Comparison of ENCODE assay signal across 17 cellular contexts in the genomic region with DNA sequence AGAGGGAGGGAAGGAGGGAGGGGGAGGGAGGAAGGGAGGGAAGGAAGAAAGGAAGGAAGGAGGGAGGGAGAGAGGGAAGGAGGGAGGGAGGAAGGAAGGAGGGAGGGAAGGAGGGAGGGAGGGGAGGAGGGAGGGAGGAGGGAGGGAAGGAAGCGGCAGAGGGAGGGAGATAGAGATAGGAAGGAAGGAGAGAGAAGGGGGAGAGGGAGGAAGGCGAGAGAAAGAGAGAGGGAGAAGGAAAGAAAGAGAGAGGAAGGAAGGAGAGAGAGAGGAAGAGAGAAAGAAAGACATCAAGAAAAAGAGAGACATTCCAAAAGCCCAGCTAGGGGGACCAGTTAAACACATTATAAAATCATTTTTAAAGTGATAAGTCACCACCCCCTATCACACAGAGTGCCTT.
DNase-seq lines count a peak whose midpoint lies in the region; ATAC-seq, FAIRE-seq and TF ChIP-seq lines count a peak whose summit lies in the region.
"Had no signal": no experiment of that assay in that cellular context is flagged by ENCODE, and none has a peak within 500 bp of the region (broad histone marks: within the 10 kb centered on the region; RNA-seq: fewer than 3 reads in every experiment).

No MANE protein-coding gene starts in this region.

- H3K4me1 Mint-ChIP-seq in activated B cell treated with CpG ODN at 0.5 μM for 24 hours (peaks cover 74% of the 10 kb centered on the region), naive B cell (peaks cover 52 to 73% (median 57%) of the 10 kb centered on the region in 3 donors)

- no peaks in the 10 kb centered on the region for H3K4me1 ChIP-seq in HEK293 (ENCODE audit: control insufficient read depth, insufficient read depth, low read length)

- POLR2A ChIA-PET in HEK293 (lab: Yijun Ruan, JAX), result interaction anchor here (0.6 kb wide), 1 partner anchor 448 kb away, joined by 4 read pairs; no protein-coding TSS in a partner anchor
- POLR2A ChIA-PET in activated B cell treated with CpG ODN at 0.5 μM for 24 hours (lab: Charles Lee), result interaction anchor here (0.6 to 0.7 kb wide), 2 partner anchors 26 to 32 kb away, joined by 3 to 4 read pairs; no protein-coding TSS in a partner anchor

- intact Hi-C loops in activated B cell treated with CpG ODN at 0.5 μM for 24 hours (cut with micrococcal nuclease), result loop anchor here (5.0 kb wide), 1 partner anchor 248 kb away; no protein-coding TSS in a partner anchor

- DNase-seq in activated B cell treated with CpG ODN at 0.5 μM for 24 hours (no peak), naive B cell (no peak), urothelium cell line (ENCODE audit: low spot score) (no peak), GM13976 (ENCODE audit: low spot score) (no peak), GM10266 (ENCODE audit: extremely low spot score) (no peak), GM13977 (ENCODE audit: low spot score) (no peak)
- DNase-seq: ACHN; Caco-2; CD4-positive, alpha-beta T cell; GOT3; KG1 had no signal

- TF ChIP-seq CTCF in HEK293 (tag by site-specific recombination; IDR thresholded peaks at IDR 0.05) (no peak), activated B cell treated with CpG ODN at 0.5 μM for 24 hours (IDR thresholded peaks at IDR 0.05) (no peak), GM13976 (IDR thresholded peaks at IDR 0.05; ENCODE audit: borderline replicate concordance, control extremely low read depth, extremely low read depth, insufficient read depth, missing control alignments) (no peak), GM10266 (IDR thresholded peaks at IDR 0.05; ENCODE audit: control insufficient read depth, insufficient read depth, low read depth, missing control alignments) (no peak), GM13977 (IDR thresholded peaks at IDR 0.05; ENCODE audit: extremely low read depth, insufficient read depth, missing control alignments) (no peak)

- no peaks in the 10 kb centered on the region for H3K9me3 Mint-ChIP-seq in activated B cell treated with CpG ODN at 0.5 μM for 24 hours
- H3K9me3 Mint-ChIP-seq in naive B cell, result no peaks in the 10 kb centered on the region
- H3K9me3 Mint-ChIP-seq: CD4-positive, alpha-beta T cell had no signal

- no peak overlapping the region for H3K4me3 ChIP-seq in HEK293 (ENCODE audit: low read depth, low read length)

- in situ Hi-C loops in GM13976 (cut with MboI; ENCODE audit: low sequenced_read_pairs, unreplicated experiment) (no loop called here), GM13977 (cut with MboI; ENCODE audit: low pct_unique_long_range_greater_than_20kb, low sequenced_read_pairs, unreplicated experiment) (loop anchor here (10.0 to 25.0 kb wide), 2 partner anchors 235 to 478 kb away; a partner anchor contains a TSS)

- H3K27ac ChIP-seq in HEK293 (ENCODE audit: extremely low read depth, low read depth, low read length), result no peak overlapping the region
- H3K27ac ChIP-seq: C4-2B had no signal

- peaks cover 23% of the 10 kb centered on the region for H3K36me3 Mint-ChIP-seq in activated B cell treated with CpG ODN at 0.5 μM for 24 hours (ENCODE audit: low read depth)
- peaks cover 0 to 6% of the 10 kb centered on the region in 2 donors for H3K36me3 Mint-ChIP-seq in naive B cell

- no peaks in the 10 kb centered on the region for H3K27me3 Mint-ChIP-seq in activated B cell treated with CpG ODN at 0.5 μM for 24 hours
- no peaks in the 10 kb centered on the region for H3K27me3 Mint-ChIP-seq in naive B cell
- H3K27me3 Mint-ChIP-seq: CD4-positive, alpha-beta T cell had no signal

- CTCF ChIA-PET in HEK293 (lab: Yijun Ruan, JAX), result interaction anchor here (0.6 to 1.0 kb wide), 2 partner anchors 11 to 13 kb away, joined by 3 read pairs; no protein-coding TSS in a partner anchor
- CTCF ChIA-PET in activated B cell treated with CpG ODN at 0.5 μM for 24 hours (lab: Charles Lee), result interaction anchor here (14.6 kb wide), 1 partner anchor 25 kb away, joined by 336 read pairs; no protein-coding TSS in a partner anchor

- H3K4me3 Mint-ChIP-seq in activated B cell treated with CpG ODN at 0.5 μM for 24 hours (no peak overlapping the region), naive B cell (peak overlapping the region in 2 of 8 donors; percentile 1 to 73)
- H3K4me3 Mint-ChIP-seq: CD4-positive, alpha-beta T cell had no signal

- no peaks in the 10 kb centered on the region for H3K9me3 ChIP-seq in HEK293 (ENCODE audit: control insufficient read depth, insufficient read depth, low read depth, low read length)
- H3K9me3 ChIP-seq: Caco-2 had no signal

- peak; percentile 74 for FAIRE-seq in urothelium cell line (lab: Jason Lieb, UNC)
- FAIRE-seq: D721Med, G401.6, GM12892 had no signal

- no peaks in the 10 kb centered on the region for H3K36me3 ChIP-seq in HEK293 (ENCODE audit: control insufficient read depth in 2 of 2, insufficient read depth in 1 of 2, low read length in 2 of 2)

- ATAC-seq in activated B cell treated with CpG ODN at 0.5 μM for 24 hours (ENCODE audit: low read depth) (no peak), naive B cell (ENCODE audit: low read depth in 2 of 2) (no peak)
- ATAC-seq: HCT116 had no signal

- H3K27ac Mint-ChIP-seq in activated B cell treated with CpG ODN at 0.5 μM for 24 hours (peak overlapping the region; percentile 53), naive B cell (peak overlapping the region in 4 of 6 donors; percentile 10 to 99 (median 37))
- H3K27ac Mint-ChIP-seq: CD4-positive, alpha-beta T cell had no signal

TF ChIP-seq in HEK293, 187 proteins besides CTCF, POLR2A, EP300 and RAD21:
- TF ChIP-seq, protein P1, sequence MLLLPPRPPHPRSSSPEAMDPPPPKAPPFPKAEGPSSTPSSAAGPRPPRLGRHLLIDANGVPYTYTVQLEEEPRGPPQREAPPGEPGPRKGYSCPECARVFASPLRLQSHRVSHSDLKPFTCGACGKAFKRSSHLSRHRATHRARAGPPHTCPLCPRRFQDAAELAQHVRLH (tag by site-specific recombination; IDR thresholded peaks at IDR 0.05), result no peak
- TF ChIP-seq ZNF677 (tag by site-specific recombination; IDR thresholded peaks at IDR 0.05), result no peak
- TF ChIP-seq HOXD13 (CRISPR knock-in tag; IDR thresholded peaks at IDR 0.05; ENCODE audit: borderline replicate concordance), result no peak
- no peak for TF ChIP-seq ZEB2 (tag by site-specific recombination; IDR thresholded peaks at IDR 0.05)
- TF ChIP-seq, protein P2, sequence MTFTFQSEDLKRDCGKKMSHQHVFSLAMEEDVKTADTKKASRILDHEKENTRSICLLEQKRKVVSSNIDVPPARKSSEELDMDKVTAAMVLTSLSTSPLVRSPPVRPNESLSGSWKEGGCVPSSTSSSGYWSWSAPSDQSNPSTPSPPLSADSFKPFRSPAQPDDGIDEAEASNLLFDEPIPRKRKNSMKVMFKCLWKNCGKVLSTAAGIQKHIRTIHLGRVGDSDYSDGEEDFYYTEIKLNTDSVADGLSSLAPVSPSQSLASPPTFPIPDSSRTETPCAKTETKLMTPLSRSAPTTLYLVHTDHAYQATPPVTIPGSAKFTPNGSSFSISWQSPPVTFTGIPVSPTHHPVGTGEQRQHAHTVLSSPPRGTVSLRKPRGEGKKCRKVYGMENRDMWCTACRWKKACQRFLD (tag by site-specific recombination; IDR thresholded peaks at IDR 0.05), result no peak
- TF ChIP-seq ZSCAN30 (tag by site-specific recombination; IDR thresholded peaks at IDR 0.05), result no peak
- TF ChIP-seq ZNF626 (tag by site-specific recombination; IDR thresholded peaks at IDR 0.05), result no peak
- peak; percentile 71 for TF ChIP-seq PRDM1 (tag by site-specific recombination; IDR thresholded peaks at IDR 0.05)
- peak; percentile 90 for TF ChIP-seq ZNF366 (tag by site-specific recombination; conservative IDR thresholded peaks at IDR 0.05)
- TF ChIP-seq, protein P3, sequence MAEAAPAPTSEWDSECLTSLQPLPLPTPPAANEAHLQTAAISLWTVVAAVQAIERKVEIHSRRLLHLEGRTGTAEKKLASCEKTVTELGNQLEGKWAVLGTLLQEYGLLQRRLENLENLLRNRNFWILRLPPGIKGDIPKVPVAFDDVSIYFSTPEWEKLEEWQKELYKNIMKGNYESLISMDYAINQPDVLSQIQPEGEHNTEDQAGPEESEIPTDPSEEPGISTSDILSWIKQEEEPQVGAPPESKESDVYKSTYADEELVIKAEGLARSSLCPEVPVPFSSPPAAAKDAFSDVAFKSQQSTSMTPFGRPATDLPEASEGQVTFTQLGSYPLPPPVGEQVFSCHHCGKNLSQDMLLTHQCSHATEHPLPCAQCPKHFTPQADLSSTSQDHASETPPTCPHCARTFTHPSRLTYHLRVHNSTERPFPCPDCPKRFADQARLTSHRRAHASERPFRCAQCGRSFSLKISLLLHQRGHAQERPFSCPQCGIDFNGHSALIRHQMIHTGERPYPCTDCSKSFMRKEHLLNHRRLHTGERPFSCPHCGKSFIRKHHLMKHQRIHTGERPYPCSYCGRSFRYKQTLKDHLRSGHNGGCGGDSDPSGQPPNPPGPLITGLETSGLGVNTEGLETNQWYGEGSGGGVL (tag by site-specific recombination; IDR thresholded peaks at IDR 0.05), result 0 out of 2 replicates have a peak, but pooled peaks have one; percentile 17
- no peak for TF ChIP-seq ZNF146 (tag by site-specific recombination; IDR thresholded peaks at IDR 0.05)
- no peak for TF ChIP-seq ZNF785 (tag by site-specific recombination; IDR thresholded peaks at IDR 0.05)
